ENCODE assay signal across 12 cellular contexts in genomic region chr5:56638768-56639238, GRCh38.
DNase-seq lines count a peak whose midpoint lies in the region; ATAC-seq and TF ChIP-seq lines count a peak whose summit lies in the region.
"Had no signal": no experiment of that assay in that cellular context is flagged by ENCODE, and none has a peak within 500 bp of the region (broad histone marks: within the 10 kb centered on the region; RNA-seq: fewer than 3 reads in every experiment).

No MANE protein-coding gene starts in this region.

- H2BK120ac ChIP-seq in neuronal stem cell (ENCODE audit: low read depth, low read length), result no peak overlapping the region

- H3K27me3 ChIP-seq in KMS-11 (ENCODE audit: insufficient read depth, low read depth), result no peaks in the 10 kb centered on the region
- H3K27me3 ChIP-seq in neuronal stem cell (ENCODE audit: control insufficient read depth in 3 of 3, insufficient read depth in 3 of 3, low read depth in 1 of 3, low read length in 3 of 3), result no peaks in the 10 kb centered on the region
- H3K27me3 ChIP-seq: MG63 had no signal

- H4K8ac ChIP-seq in neuronal stem cell (ENCODE audit: low read depth, low read length), result no peak overlapping the region

- H3K27ac Mint-ChIP-seq in effector memory CD8-positive, alpha-beta T cell, result no peak overlapping the region
- H3K27ac Mint-ChIP-seq in progenitor cell of endocrine pancreas, result peak overlapping the region; percentile 91
- H3K27ac Mint-ChIP-seq in endothelial cell (ENCODE audit: unreplicated experiment), result no peak overlapping the region

- WGBS in neuronal stem cell (ENCODE audit: extremely low coverage in 2 of 2, insufficient read length in 2 of 2, insufficient replicate concordance in 1 of 2), 2 donors, result no CpG with 5 or more reads among the region's 5 CpGs

- no peak overlapping the region for H3K9ac ChIP-seq in KMS-11
- H3K9ac ChIP-seq in neuronal stem cell (ENCODE audit: low read depth, low read length, poor library complexity), result no peak overlapping the region

- no peak overlapping the region for H3K14ac ChIP-seq in neuronal stem cell (ENCODE audit: low read length)

- H3K23ac ChIP-seq in neuronal stem cell (ENCODE audit: low read depth, low read length, poor library complexity), result no peak overlapping the region

- peak; percentile 8 for DNase-seq in NCI-H345 (lab: John Stamatoyannopoulos, UW)
- no peak for DNase-seq in NCI-H345 treated with DMSO at 0.1 percent for 48 hours (lab: John Stamatoyannopoulos, UW; ENCODE audit: unreplicated experiment)
- DNase-seq in effector memory CD8-positive, alpha-beta T cell, result no peak
- DNase-seq in progenitor cell of endocrine pancreas (ENCODE audit: low spot score, unreplicated experiment), result no peak
- DNase-seq in endothelial cell (ENCODE audit: low spot score), result no peak
- no peak for DNase-seq in NCI-H1092 treated with DMSO at 0.1 percent for 48 hours (lab: John Stamatoyannopoulos, UW)
- DNase-seq in neuronal stem cell (ENCODE audit: low spot score), result no peak
- DNase-seq: glutamatergic neuron; MG63; NK-92 treated with Interleukin-12 subunit alpha and Interleukin-12 subunit beta, amount 100 ng/mL, for 24 hours had no signal

- H3K36me3 ChIP-seq in KMS-11 (ENCODE audit: insufficient read depth) (no peaks in the 10 kb centered on the region), neuronal stem cell (replicated peaks in 1 of 2; ENCODE audit: control insufficient read depth in 2 of 2, insufficient read depth in 2 of 2, low read length in 2 of 2) (no peaks in the 10 kb centered on the region)
- H3K36me3 ChIP-seq: MG63 had no signal

- no peak overlapping the region for H2BK5ac ChIP-seq in neuronal stem cell (ENCODE audit: low read length)

- no peak overlapping the region for H3K18ac ChIP-seq in neuronal stem cell (ENCODE audit: low read length)

- H3K27ac ChIP-seq in KMS-11 (no peak overlapping the region), neuronal stem cell (replicated peaks; ENCODE audit: low read length) (no peak overlapping the region)

- no peak overlapping the region for H4K91ac ChIP-seq in neuronal stem cell (ENCODE audit: low read depth, low read length, poor library complexity)

- H3K4ac ChIP-seq in neuronal stem cell (ENCODE audit: low read length), result no peak overlapping the region

- H3K9me3 ChIP-seq in neuronal stem cell (replicated peaks in 1 of 2; ENCODE audit: control insufficient read depth in 2 of 2, insufficient read depth in 1 of 2, low read depth in 1 of 2, low read length in 2 of 2), result no peaks in the 10 kb centered on the region
- H3K9me3 ChIP-seq: MG63 had no signal

- H2AFZ ChIP-seq in KMS-11 (ENCODE audit: low read depth) (peak overlapping the region; percentile 9; the same call in 1 of the 2 replicates), neuronal stem cell (ENCODE audit: low read length) (no peak overlapping the region)

- H3K27me3 Mint-ChIP-seq in effector memory CD8-positive, alpha-beta T cell, result peaks cover 33 to 40% of the 10 kb centered on the region in 2 donors
- H3K27me3 Mint-ChIP-seq in progenitor cell of endocrine pancreas (no peaks in the 10 kb centered on the region), endothelial cell (ENCODE audit: unreplicated experiment) (peaks cover 1% of the 10 kb centered on the region)

- peaks cover 21% of the 10 kb centered on the region for H3K4me1 ChIP-seq in KMS-11 (ENCODE audit: low read depth, poor library complexity, severe bottlenecking)
- H3K4me1 ChIP-seq in neuronal stem cell (ENCODE audit: control insufficient read depth in 2 of 2, insufficient read depth in 1 of 2, low read depth in 1 of 2, low read length in 2 of 2), result peaks cover 0 to 7% of the 10 kb centered on the region in 2 donors

- no peak overlapping the region for H2AK5ac ChIP-seq in neuronal stem cell (ENCODE audit: low read depth, low read length)

- ATAC-seq in effector memory CD8-positive, alpha-beta T cell (replicated peaks), result peak; percentile 19

- H3K9me3 Mint-ChIP-seq in effector memory CD8-positive, alpha-beta T cell, result no peaks in the 10 kb centered on the region
- H3K9me3 Mint-ChIP-seq in progenitor cell of endocrine pancreas (ENCODE audit: low read depth) (no peaks in the 10 kb centered on the region), endothelial cell (ENCODE audit: unreplicated experiment) (no peaks in the 10 kb centered on the region)

- H3K36me3 Mint-ChIP-seq in effector memory CD8-positive, alpha-beta T cell (ENCODE audit: insufficient read depth), result no peaks in the 10 kb centered on the region
- H3K36me3 Mint-ChIP-seq in progenitor cell of endocrine pancreas (ENCODE audit: insufficient read depth), result peaks cover 4% of the 10 kb centered on the region
- H3K36me3 Mint-ChIP-seq in endothelial cell (ENCODE audit: low read depth, unreplicated experiment), result no peaks in the 10 kb centered on the region

- H3K79me1 ChIP-seq in neuronal stem cell (ENCODE audit: low read depth, low read length), result no peaks in the 10 kb centered on the region

- peak overlapping the region; percentile 26 for H3K4me2 ChIP-seq in KMS-11
- H3K4me2 ChIP-seq in neuronal stem cell (ENCODE audit: insufficient read depth, low read length, poor library complexity, severe bottlenecking), result no peak overlapping the region

- H3K4me3 ChIP-seq in KMS-11 (IDR thresholded peaks at IDR 0.05; ENCODE audit: insufficient read depth, low read depth, low read length) (no peak overlapping the region), neuronal stem cell (ENCODE audit: low read length in 2 of 2) (no peak overlapping the region)
- H3K4me3 ChIP-seq: lung, MG63 had no signal

- no peaks in the 10 kb centered on the region for H3K79me2 ChIP-seq in KMS-11 (ENCODE audit: insufficient read depth, low read depth)

- no peak overlapping the region for H3K4me3 Mint-ChIP-seq in effector memory CD8-positive, alpha-beta T cell
- H3K4me3 Mint-ChIP-seq in progenitor cell of endocrine pancreas (ENCODE audit: low read depth), result peak overlapping the region; percentile 8
- H3K4me3 Mint-ChIP-seq in endothelial cell (ENCODE audit: unreplicated experiment), result no peak overlapping the region

- TF ChIP-seq CTCF in KMS-11 (conservative IDR thresholded peaks at IDR 0.05; ENCODE audit: low read depth, low read length) (no peak), progenitor cell of endocrine pancreas (IDR thresholded peaks at IDR 0.05; ENCODE audit: unreplicated experiment) (no peak), endothelial cell (IDR thresholded peaks at IDR 0.05; ENCODE audit: unreplicated experiment) (no peak)

- H3K4me1 Mint-ChIP-seq in effector memory CD8-positive, alpha-beta T cell (ENCODE audit: low read depth in 2 of 2), result peaks cover 0 to 6% of the 10 kb centered on the region in 2 donors
- H3K4me1 Mint-ChIP-seq in progenitor cell of endocrine pancreas (ENCODE audit: low read depth) (peaks cover 64% of the 10 kb centered on the region), endothelial cell (ENCODE audit: unreplicated experiment) (peaks cover 3% of the 10 kb centered on the region)

- no peaks in the 10 kb centered on the region for H4K20me1 ChIP-seq in KMS-11 (ENCODE audit: insufficient read depth)

- H2BK15ac ChIP-seq in neuronal stem cell (ENCODE audit: low read length), result no peak overlapping the region

- H2BK12ac ChIP-seq in neuronal stem cell (ENCODE audit: low read length), result no peak overlapping the region
